In genomic region chr12:56004211-56004610, GRCh38 we compare ENCODE assay signal across 20 cellular contexts. TPM values are rescaled to one million over a fixed set of nuclear protein-coding genes. Genes with fewer than 3 reads are reported as not detected.
A peak's percentile ranks its signal among the peaks of the same experiment; 100 is the strongest.
DNase-seq lines count a peak whose midpoint lies in the region; ATAC-seq and TF ChIP-seq lines count a peak whose summit lies in the region.
"Had no signal": no experiment of that assay in that cellular context is flagged by ENCODE, and none has a peak within 500 bp of the region (broad histone marks: within the 10 kb centered on the region; RNA-seq: fewer than 3 reads in every experiment).

No MANE protein-coding gene starts in this region.

- no peak overlapping the region for H3K4ac ChIP-seq in trophoblast cell (ENCODE audit: low read depth, low read length)

- H3K4me1 ChIP-seq in trophoblast cell (ENCODE audit: control insufficient read depth in 1 of 2, insufficient read depth in 2 of 2, low read length in 2 of 2): peaks cover 9 to 12% of the 10 kb centered on the region in 2 experiments

- H3K79me1 ChIP-seq in trophoblast cell (ENCODE audit: low read length): peaks cover 11% of the 10 kb centered on the region

- H3K36me3 Mint-ChIP-seq in natural killer cell (no peaks in the 10 kb centered on the region), neural crest cell (ENCODE audit: low read depth) (peaks cover 32% of the 10 kb centered on the region)
- no peaks in the 10 kb centered on the region for H3K36me3 Mint-ChIP-seq in natural killer cell treated with Interleukin-12 subunit alpha and Interleukin-12 subunit beta and Interleukin-15 and Interleukin-18, amount 100 ng/mL, for 72 hours

- no peaks in the 10 kb centered on the region for H3K9me3 ChIP-seq in trophoblast cell (ENCODE audit: insufficient read depth, low read depth, low read length)
- H3K9me3 ChIP-seq: BLaER1 had no signal

- no peak overlapping the region for H2BK12ac ChIP-seq in trophoblast cell (ENCODE audit: low read length)

- H3K27me3 ChIP-seq in trophoblast cell (ENCODE audit: insufficient read depth, low read length): no peaks in the 10 kb centered on the region
- H3K27me3 ChIP-seq: BLaER1 had no signal

- H3K4me3 Mint-ChIP-seq in natural killer cell (no peak overlapping the region), neural crest cell (peak overlapping the region; percentile 86)
- H3K4me3 Mint-ChIP-seq in natural killer cell treated with Interleukin-12 subunit alpha and Interleukin-12 subunit beta and Interleukin-15 and Interleukin-18, amount 100 ng/mL, for 72 hours: no peak overlapping the region
- H3K4me3 Mint-ChIP-seq: GM23338 had no signal

- no peak for TF ChIP-seq CTCF in natural killer cell (IDR thresholded peaks at IDR 0.05)
- TF ChIP-seq CTCF in VCaP (conservative IDR thresholded peaks at IDR 0.05): no peak
- TF ChIP-seq CTCF in neural crest cell (conservative IDR thresholded peaks at IDR 0.05): no peak
- no peak for TF ChIP-seq CTCF in GM13977 (IDR thresholded peaks at IDR 0.05; ENCODE audit: extremely low read depth, insufficient read depth, missing control alignments)

- in situ Hi-C loops in GM13977 (cut with MboI; ENCODE audit: low pct_unique_long_range_greater_than_20kb, low sequenced_read_pairs, unreplicated experiment): loop anchor here (5.0 kb wide), 1 partner anchor 33 kb away; no protein-coding TSS in a partner anchor

- H3K4me1 Mint-ChIP-seq in natural killer cell (peaks cover 7 to 19% of the 10 kb centered on the region in 2 donors), neural crest cell (peaks cover 28% of the 10 kb centered on the region)
- peaks cover 18 to 20% of the 10 kb centered on the region in 2 donors for H3K4me1 Mint-ChIP-seq in natural killer cell treated with Interleukin-12 subunit alpha and Interleukin-12 subunit beta and Interleukin-15 and Interleukin-18, amount 100 ng/mL, for 72 hours (ENCODE audit: low read depth in 2 of 2)

- no peak overlapping the region for H4K8ac ChIP-seq in trophoblast cell (ENCODE audit: low read depth, low read length)

- ATAC-seq in natural killer cell: no peak
- ATAC-seq in natural killer cell treated with Interleukin-12 subunit alpha and Interleukin-12 subunit beta and Interleukin-15 and Interleukin-18, amount 100 ng/mL, for 72 hours: no peak
- ATAC-seq: GM23338, Right ventricle myocardium inferior had no signal

- H3K23ac ChIP-seq in trophoblast cell (ENCODE audit: low read length): no peak overlapping the region

- H3K18ac ChIP-seq in trophoblast cell (ENCODE audit: low read length): no peak overlapping the region

- H2BK5ac ChIP-seq in trophoblast cell (ENCODE audit: low read depth, low read length, poor library complexity): no peak overlapping the region

- peaks cover 2% of the 10 kb centered on the region for H3K79me2 ChIP-seq in trophoblast cell (ENCODE audit: control insufficient read depth, insufficient read depth, low read length, poor library complexity)

- no peak overlapping the region for H2AK5ac ChIP-seq in trophoblast cell (ENCODE audit: low read length)

- H4K91ac ChIP-seq in trophoblast cell (ENCODE audit: low read depth, low read length): no peak overlapping the region

- H3K9ac ChIP-seq in trophoblast cell (ENCODE audit: low read length): no peak overlapping the region
- H3K9ac ChIP-seq: BLaER1 had no signal

- WGBS in trophoblast cell (ENCODE audit: extremely low coverage, insufficient coverage, insufficient read length): no CpG with 5 or more reads among the region's 10 CpGs

- no peak overlapping the region for H3K4me2 ChIP-seq in trophoblast cell (ENCODE audit: low read length)
- H3K4me2 ChIP-seq: BLaER1, GM23338 had no signal

- H4K12ac ChIP-seq in trophoblast cell (ENCODE audit: low read depth, low read length): no peak overlapping the region

- no peak overlapping the region for H2AFZ ChIP-seq in trophoblast cell (ENCODE audit: insufficient read depth, low read length, poor library complexity)
- H2AFZ ChIP-seq: GM23338 had no signal

- H3K9me3 Mint-ChIP-seq in natural killer cell (no peaks in the 10 kb centered on the region), neural crest cell (no peaks in the 10 kb centered on the region)
- no peaks in the 10 kb centered on the region for H3K9me3 Mint-ChIP-seq in natural killer cell treated with Interleukin-12 subunit alpha and Interleukin-12 subunit beta and Interleukin-15 and Interleukin-18, amount 100 ng/mL, for 72 hours
- H3K9me3 Mint-ChIP-seq: CD4-positive, alpha-beta memory T cell; GM23338 had no signal

- DNase-seq in natural killer cell: no peak
- DNase-seq in natural killer cell treated with Interleukin-12 subunit alpha and Interleukin-12 subunit beta and Interleukin-15 and Interleukin-18, amount 100 ng/mL, for 72 hours (ENCODE audit: low spot score): no peak
- DNase-seq in neural crest cell (ENCODE audit: low read depth, low spot score): no peak
- DNase-seq in GM13977 (ENCODE audit: low spot score): no peak
- DNase-seq in NCI-H1092 treated with DMSO at 0.1 percent for 48 hours (lab: John Stamatoyannopoulos, UW): no peak
- no peak for DNase-seq in trophoblast cell
- DNase-seq: Calu3; CD4-positive, alpha-beta memory T cell; DMS153; HCEC 1CT; IMR-90; NCI-H1694; NCI-H2081; NCI-H446 treated with DMSO at 0.1 percent for 48 hours; NCI-H526 treated with DMSO at 0.1 percent for 48 hours; OCI-M1 had no signal

- no peaks in the 10 kb centered on the region for H3K27me3 Mint-ChIP-seq in natural killer cell (ENCODE audit: low read depth in 2 of 2)
- H3K27me3 Mint-ChIP-seq in natural killer cell treated with Interleukin-12 subunit alpha and Interleukin-12 subunit beta and Interleukin-15 and Interleukin-18, amount 100 ng/mL, for 72 hours: no peaks in the 10 kb centered on the region
- no peaks in the 10 kb centered on the region for H3K27me3 Mint-ChIP-seq in neural crest cell (ENCODE audit: low read depth)
- H3K27me3 Mint-ChIP-seq: CD4-positive, alpha-beta memory T cell had no signal

- H3K27ac ChIP-seq in VCaP (peak overlapping the region; percentile 47; the same call in 1 of the 2 replicates), trophoblast cell (ENCODE audit: low read depth, low read length) (no peak overlapping the region)
- H3K27ac ChIP-seq: BLaER1 had no signal

- H3K27ac Mint-ChIP-seq in natural killer cell (peak overlapping the region; percentile 22 to 38), neural crest cell (ENCODE audit: unreplicated experiment) (no peak overlapping the region)
- no peak overlapping the region for H3K27ac Mint-ChIP-seq in natural killer cell treated with Interleukin-12 subunit alpha and Interleukin-12 subunit beta and Interleukin-15 and Interleukin-18, amount 100 ng/mL, for 72 hours
- H3K27ac Mint-ChIP-seq: GM23338 had no signal

- H2BK120ac ChIP-seq in trophoblast cell (ENCODE audit: insufficient read depth, low read length, poor library complexity): no peak overlapping the region

- no peak overlapping the region for H3K4me3 ChIP-seq in trophoblast cell (ENCODE audit: low read depth, low read length)
- H3K4me3 ChIP-seq: BLaER1, GM23338 had no signal

- H3K14ac ChIP-seq in trophoblast cell (ENCODE audit: low read length): no peak overlapping the region

- intact Hi-C loops in natural killer cell (cut with micrococcal nuclease): no loop called here

- H3K36me3 ChIP-seq in trophoblast cell (ENCODE audit: control insufficient read depth in 1 of 2, insufficient read depth in 2 of 2, low read length in 2 of 2): peaks cover 18 to 19% of the 10 kb centered on the region in 2 experiments

RNA-seq across cellular contexts. Expression of gene SUOX, which starts 7.1 kb away (rescaled TPM):
- total RNA-seq in natural killer cell (10 to 100 TPM; 11.0 to 15.9 (median 14.6) TPM), neural crest cell (30.4 and 33.7 TPM in 2 replicates)
- 10 to 100 TPM; 12.2 to 17.6 TPM for total RNA-seq in natural killer cell treated with Interleukin-12 subunit alpha and Interleukin-12 subunit beta and Interleukin-15 and Interleukin-18, amount 100 ng/mL, for 72 hours
- 22.7 and 23.0 TPM in 2 replicates for polyA plus RNA-seq in trophoblast cell (2013)
- polyA plus RNA-seq: CD4-positive, alpha-beta memory T cell had no signal

RNA-seq across cellular contexts. Expression of gene IKZF4, which starts 16.6 kb away (rescaled TPM):
- 1 to 10 TPM; 4.4 to 5.5 (median 5.5) TPM for total RNA-seq in natural killer cell
- 10 to 100 TPM; 11.7 to 12.0 TPM for total RNA-seq in natural killer cell treated with Interleukin-12 subunit alpha and Interleukin-12 subunit beta and Interleukin-15 and Interleukin-18, amount 100 ng/mL, for 72 hours
- total RNA-seq in neural crest cell: 42.3 and 45.5 TPM in 2 replicates
- 5.2 and 5.4 TPM in 2 replicates for polyA plus RNA-seq in trophoblast cell (2013)

RNA-seq across cellular contexts. Expression of gene RAB5B, which starts 30.3 kb away (rescaled TPM):
- total RNA-seq in natural killer cell (10 to 100 TPM; 69.4 to 80.0 (median 78.2) TPM), neural crest cell (86.5 and 97.3 TPM in 2 replicates)
- 10 to 100 TPM; 39.2 to 68.1 TPM for total RNA-seq in natural killer cell treated with Interleukin-12 subunit alpha and Interleukin-12 subunit beta and Interleukin-15 and Interleukin-18, amount 100 ng/mL, for 72 hours
- 126 and 127 TPM in 2 replicates for polyA plus RNA-seq in trophoblast cell (2013)

RNA-seq across cellular contexts. Expression of gene RPS26, which starts 37.5 kb away (rescaled TPM):
- 10 to 100 TPM; 29.5 to 50.3 (median 35.5) TPM for total RNA-seq in natural killer cell
- 10 to 100 TPM; 24.6 to 48.3 TPM for total RNA-seq in natural killer cell treated with Interleukin-12 subunit alpha and Interleukin-12 subunit beta and Interleukin-15 and Interleukin-18, amount 100 ng/mL, for 72 hours
- total RNA-seq in neural crest cell: 32.3 and 43.1 TPM in 2 replicates
- 894 and 933 TPM in 2 replicates for polyA plus RNA-seq in trophoblast cell (2013)

RNA-seq across cellular contexts. Expression of gene CDK2, which starts 37.6 kb away (rescaled TPM):
- 10 to 100 TPM; 19.5 to 27.3 (median 27.3) TPM for total RNA-seq in natural killer cell
- total RNA-seq in natural killer cell treated with Interleukin-12 subunit alpha and Interleukin-12 subunit beta and Interleukin-15 and Interleukin-18, amount 100 ng/mL, for 72 hours: 100 to 1,000 TPM in 1 of 2 donors, 10 to 100 TPM in 1; 72.3 to 178 TPM
- 125 TPM in 2 replicates for total RNA-seq in neural crest cell
- polyA plus RNA-seq in trophoblast cell (2013): 132 and 144 TPM in 2 replicates

Comparison
In these comparisons a context has a peak if more than half of its experiments do, and no peak if none do; other contexts are left out.
1. H3K27ac Mint-ChIP-seq: peak in natural killer cell (2 of 2); none in natural killer cell treated with Interleukin-12 subunit alpha and Interleukin-12 subunit beta and Interleukin-15 and Interleukin-18, amount 100 ng/mL, for 72 hours (0 of 2) and neural crest cell (single experiment).